ENCODE assay signal across 29 cellular contexts in genomic region chr3:2061360-2061759, GRCh38. TPM values are rescaled to one million over a fixed set of nuclear protein-coding genes. Genes with fewer than 3 reads are reported as not detected.
"Had no signal": no experiment of that assay in that cellular context is flagged by ENCODE, and none has a peak within 500 bp of the region (broad histone marks: within the 10 kb centered on the region; RNA-seq: fewer than 3 reads in every experiment).

No MANE protein-coding gene starts in this region.

- H3K9me3 Mint-ChIP-seq: activated CD4-positive, alpha-beta T cell treated with anti-CD3 and anti-CD28 coated beads, Interleukin-2, amount 10 ng/mL, durations not matched to agents 24 days and 14 days; activated T-cell treated with anti-CD3 and anti-CD28 coated beads, Interleukin-2, amount 50 U/mL, for 4 hours had no signal

- H3K27me3 Mint-ChIP-seq: activated B cell treated with CpG ODN at 0.5 μM for 24 hours; activated CD4-positive, alpha-beta T cell treated with anti-CD3 and anti-CD28 coated beads, Interleukin-2, amount 10 ng/mL, durations not matched to agents 24 days and 14 days; activated CD8-positive, alpha-beta memory T cell treated with anti-CD3 and anti-CD28 coated beads, Interleukin-2, amount 10 ng/mL, durations not matched to agents 7 days and 5 days; activated naive CD8-positive, alpha-beta T cell; T-cell had no signal

- H3K4me3 Mint-ChIP-seq: activated B cell treated with CpG ODN at 0.5 μM for 24 hours; activated CD4-positive, alpha-beta T cell treated with anti-CD3 and anti-CD28 coated beads, Interleukin-2, amount 10 ng/mL, durations not matched to agents 24 days and 14 days; activated CD8-positive, alpha-beta memory T cell treated with anti-CD3 and anti-CD28 coated beads, Interleukin-2, amount 10 ng/mL, durations not matched to agents 7 days and 5 days; activated naive CD8-positive, alpha-beta T cell; activated T-cell treated with anti-CD3 and anti-CD28 coated beads, Interleukin-2, amount 50 U/mL, for 4 hours; T-cell had no signal

- H3K27ac Mint-ChIP-seq: activated B cell treated with CpG ODN at 0.5 μM for 24 hours; activated CD4-positive, alpha-beta T cell treated with anti-CD3 and anti-CD28 coated beads, Interleukin-2, amount 10 ng/mL, durations not matched to agents 24 days and 14 days; activated CD8-positive, alpha-beta memory T cell treated with anti-CD3 and anti-CD28 coated beads, Interleukin-2, amount 10 ng/mL, durations not matched to agents 7 days and 5 days; activated naive CD8-positive, alpha-beta T cell; T-cell had no signal

- H3K4me3 ChIP-seq: cardiac muscle cell, SK-N-MC had no signal

- DNase-seq: activated B cell treated with CpG ODN at 0.5 μM for 24 hours; activated CD4-positive, alpha-beta T cell treated with anti-CD3 and anti-CD28 coated beads for 1 hour; activated CD4-positive, alpha-beta T cell treated with anti-CD3 and anti-CD28 coated beads, Interleukin-2, amount 10 ng/mL, durations not matched to agents 24 days and 14 days; activated CD4-positive, alpha-beta T cell treated with anti-CD3 and anti-CD28 coated beads, Interleukin-2, amount 50 U/mL, for 48 hours; activated CD8-positive, alpha-beta memory T cell treated with anti-CD3 and anti-CD28 coated beads, Interleukin-2, amount 10 ng/mL, durations not matched to agents 7 days and 5 days; activated effector memory CD4-positive, alpha-beta T cell treated with anti-CD3 and anti-CD28 coated beads, Interleukin-2, amount 50 U/mL, for 16 hours; activated naive CD4-positive, alpha-beta T cell treated with Interleukin-2 at 50 U/mL for 16 hours; activated T-cell treated with anti-CD3 and anti-CD28 coated beads, Interleukin-2, amount 50 U/mL, for 4 hours; brain microvascular endothelial cell; Kasumi-1; KBM-7; NCI-H1105 treated with DMSO at 0.1 percent for 48 hours; NCI-H146; NCI-H1930; NCI-H2171; NCI-H2227 treated with DMSO at 0.1 percent for 48 hours; NCI-H446 treated with DMSO at 0.1 percent for 48 hours; NCI-H524 treated with DMSO at 0.1 percent for 48 hours; NCI-H748 treated with DMSO at 0.1 percent for 48 hours; T-cell; T-helper 2 cell; T1000 had no signal

- H3K36me3 ChIP-seq: brain microvascular endothelial cell, cardiac muscle cell had no signal

- FAIRE-seq: TTC549 had no signal

- H3K27me3 ChIP-seq: brain microvascular endothelial cell, cardiac muscle cell had no signal

- H3K36me3 Mint-ChIP-seq: activated CD8-positive, alpha-beta memory T cell treated with anti-CD3 and anti-CD28 coated beads, Interleukin-2, amount 10 ng/mL, durations not matched to agents 7 days and 5 days; activated naive CD8-positive, alpha-beta T cell; T-cell had no signal

- H3K4me1 Mint-ChIP-seq: activated B cell treated with CpG ODN at 0.5 μM for 24 hours; activated CD4-positive, alpha-beta T cell treated with anti-CD3 and anti-CD28 coated beads, Interleukin-2, amount 10 ng/mL, durations not matched to agents 24 days and 14 days; activated CD8-positive, alpha-beta memory T cell treated with anti-CD3 and anti-CD28 coated beads, Interleukin-2, amount 10 ng/mL, durations not matched to agents 7 days and 5 days; T-cell had no signal

- ATAC-seq: activated CD8-positive, alpha-beta memory T cell treated with anti-CD3 and anti-CD28 coated beads, Interleukin-2, amount 10 ng/mL, durations not matched to agents 7 days and 5 days; activated T-cell treated with anti-CD3 and anti-CD28 coated beads, Interleukin-2, amount 50 U/mL, for 4 hours; Right ventricle myocardium inferior; T-cell had no signal

- H3K27ac ChIP-seq: brain microvascular endothelial cell, cardiac muscle cell, SK-N-MC had no signal

RNA-seq across cellular contexts. Expression of gene CNTN4, which starts 37.3 kb away (rescaled TPM):
- total RNA-seq: activated B cell treated with CpG ODN at 0.5 μM for 24 hours; activated CD4-positive, alpha-beta T cell treated with anti-CD3 and anti-CD28 coated beads, Interleukin-2, amount 10 ng/mL, durations not matched to agents 24 days and 14 days; activated CD8-positive, alpha-beta memory T cell treated with anti-CD3 and anti-CD28 coated beads, Interleukin-2, amount 10 ng/mL, durations not matched to agents 7 days and 5 days; activated T-cell treated with anti-CD3 and anti-CD28 coated beads, Interleukin-2, amount 50 U/mL, for 4 hours; OCI-LY7; RPMI7951; T-cell had no signal
